In the genomic region with DNA sequence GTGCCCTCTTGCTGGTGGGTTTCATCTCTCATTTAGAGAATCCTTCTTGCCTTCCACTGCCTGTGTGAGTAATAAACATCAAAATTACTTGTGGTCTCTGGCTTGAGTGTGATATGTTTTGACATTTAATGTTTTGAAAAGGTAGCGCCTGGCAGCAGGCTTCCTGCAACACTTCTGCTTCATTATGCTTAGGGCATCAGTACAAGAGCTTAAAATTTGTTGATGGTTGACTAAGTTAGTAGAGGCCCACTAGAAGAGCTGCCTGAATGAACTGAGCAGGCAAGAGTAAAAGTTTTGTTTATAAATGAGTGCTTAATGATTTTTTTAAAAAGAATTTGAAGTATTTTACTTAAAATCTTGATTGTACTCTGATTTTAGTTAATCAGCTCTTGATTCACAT, we compare ENCODE assay signal across 35 cellular contexts. TPM values are rescaled to one million over a fixed set of nuclear protein-coding genes. Genes with fewer than 3 reads are reported as not detected.
"Had no signal": no experiment of that assay in that cellular context is flagged by ENCODE, and none has a peak within 500 bp of the region (broad histone marks: within the 10 kb centered on the region; RNA-seq: fewer than 3 reads in every experiment).

No MANE protein-coding gene starts in this region.

- H3K36me3 ChIP-seq: adrenal gland, ascending aorta, brain microvascular endothelial cell, breast epithelium, cardiac muscle cell had no signal

- ATAC-seq: activated naive CD4-positive, alpha-beta T cell treated with anti-CD3 and anti-CD28 coated beads, Interleukin-2, amount 50 U/mL, for 72 hours; activated naive CD8-positive, alpha-beta T cell treated with anti-CD3 and anti-CD28 coated beads, Interleukin-2, amount 50 U/mL, for 24 hours; activated T-cell treated with anti-CD3 and anti-CD28 coated beads, Interleukin-2, amount 50 U/mL, for 4 hours; activated T-cell treated with anti-CD3 and anti-CD28 coated beads, Interleukin-2, amount 50 U/mL, for 72 hours; activated T-helper 17 cell treated with anti-CD3 and anti-CD28 coated beads, Interleukin-2, amount 50 U/mL, for 72 hours; body of pancreas had no signal

- H3K4me1 ChIP-seq: adrenal gland, ascending aorta, body of pancreas, breast epithelium had no signal

- H3K27me3 ChIP-seq: adrenal gland, ascending aorta, body of pancreas, brain microvascular endothelial cell, breast epithelium, cardiac muscle cell had no signal

- DNase-seq: activated effector memory CD4-positive, alpha-beta T cell treated with anti-CD3 and anti-CD28 coated beads, Interleukin-2, amount 50 U/mL, for 16 hours; activated effector memory CD4-positive, alpha-beta T cell treated with Interleukin-2 at 50 U/mL for 16 hours; activated gamma-delta T cell; activated gamma-delta T cell treated with Interleukin-2 at 50 U/mL for 16 hours; activated naive CD4-positive, alpha-beta T cell; activated naive CD4-positive, alpha-beta T cell treated with anti-CD3 and anti-CD28 coated beads for 36 hours; activated naive CD4-positive, alpha-beta T cell treated with anti-CD3 and anti-CD28 coated beads, Interleukin-2, amount 10 ng/mL, durations not matched to agents 7 days and 5 days; activated naive CD4-positive, alpha-beta T cell treated with anti-CD3 and anti-CD28 coated beads, Interleukin-2, amount 50 U/mL, for 16 hours; activated naive CD4-positive, alpha-beta T cell treated with Interleukin-2 at 50 U/mL for 16 hours; activated naive CD8-positive, alpha-beta T cell treated with anti-CD3 and anti-CD28 coated beads for 36 hours; activated naive CD8-positive, alpha-beta T cell treated with anti-CD3 and anti-CD28 coated beads, Interleukin-2, amount 10 ng/mL, durations not matched to agents 7 days and 5 days; activated naive CD8-positive, alpha-beta T cell treated with anti-CD3 and anti-CD28 coated beads, Interleukin-2, amount 50 U/mL, for 24 hours; activated T-cell treated with anti-CD3 and anti-CD28 coated beads, Interleukin-2, amount 50 U/mL, for 1 hour; activated T-cell treated with anti-CD3 and anti-CD28 coated beads, Interleukin-2, amount 50 U/mL, for 24 hours; activated T-cell treated with anti-CD3 and anti-CD28 coated beads, Interleukin-2, amount 50 U/mL, for 4 hours; activated T-cell treated with anti-CD3 and anti-CD28 coated beads, Interleukin-2, amount 50 U/mL, for 48 hours; activated T-cell treated with anti-CD3 and anti-CD28 coated beads, Interleukin-2, amount 50 U/mL, for 72 hours; adrenal gland; anterior cingulate cortex; aorta; body of pancreas; brain microvascular endothelial cell; caudate nucleus; central memory CD4-positive, alpha-beta T cell; cerebellar nuclear complex had no signal

- H3K27ac ChIP-seq: adrenal gland, ascending aorta, body of pancreas, brain microvascular endothelial cell, breast epithelium, cardiac muscle cell had no signal

- H3K4me3 ChIP-seq: adrenal gland, ascending aorta, body of pancreas, breast epithelium, cardiac muscle cell had no signal

- H3K9me3 ChIP-seq: adrenal gland, ascending aorta, body of pancreas, breast epithelium had no signal

RNA-seq across cellular contexts. Expression of a gene that starts 6.5 kb away (rescaled TPM):
- total RNA-seq: activated naive CD4-positive, alpha-beta T cell treated with anti-CD3 and anti-CD28 coated beads for 36 hours; activated naive CD4-positive, alpha-beta T cell treated with anti-CD3 and anti-CD28 coated beads, Interleukin-2, amount 50 U/mL, for 72 hours; activated naive CD8-positive, alpha-beta T cell treated with anti-CD3 and anti-CD28 coated beads for 36 hours; activated naive CD8-positive, alpha-beta T cell treated with anti-CD3 and anti-CD28 coated beads, Interleukin-2, amount 10 ng/mL, durations not matched to agents 7 days and 5 days; activated T-cell treated with anti-CD3 and anti-CD28 coated beads, Interleukin-2, amount 50 U/mL, for 4 hours; activated T-cell treated with anti-CD3 and anti-CD28 coated beads, Interleukin-2, amount 50 U/mL, for 72 hours; activated T-helper 1 cell treated with anti-CD3 and anti-CD28 coated beads, Interleukin-12 subunit alpha, Interleukin-12 subunit beta, Interleukin-2, Interleukin-4 antibody, amounts not matched to agents 30 ng/mL and 10 ng/mL and 1 ng/mL, durations not matched to agents 14 hours and 24 hours and 36 hours; activated T-helper 17 cell treated with anti-CD3 and anti-CD28 coated beads, Interleukin-2, amount 50 U/mL, for 72 hours; activated T-helper 2 cell treated with anti-CD3 and anti-CD28 coated beads, Interferon-gamma antibody, Interleukin-2, Interleukin-4, amounts not matched to agents 10 μg/mL and 5 μg/mL and 100 μg/mL, durations not matched to agents 14 hours and 24 hours and 36 hours; adrenal gland; aorta; ascending aorta; body of pancreas; bronchial epithelial cell; chondrocyte had no signal
- polyA plus RNA-seq: adipose tissue, adrenal gland, aorta had no signal

RNA-seq across cellular contexts. Expression of a gene that starts 40.7 kb away (rescaled TPM):
- total RNA-seq: ascending aorta, body of pancreas had no signal
